In the genomic region with DNA sequence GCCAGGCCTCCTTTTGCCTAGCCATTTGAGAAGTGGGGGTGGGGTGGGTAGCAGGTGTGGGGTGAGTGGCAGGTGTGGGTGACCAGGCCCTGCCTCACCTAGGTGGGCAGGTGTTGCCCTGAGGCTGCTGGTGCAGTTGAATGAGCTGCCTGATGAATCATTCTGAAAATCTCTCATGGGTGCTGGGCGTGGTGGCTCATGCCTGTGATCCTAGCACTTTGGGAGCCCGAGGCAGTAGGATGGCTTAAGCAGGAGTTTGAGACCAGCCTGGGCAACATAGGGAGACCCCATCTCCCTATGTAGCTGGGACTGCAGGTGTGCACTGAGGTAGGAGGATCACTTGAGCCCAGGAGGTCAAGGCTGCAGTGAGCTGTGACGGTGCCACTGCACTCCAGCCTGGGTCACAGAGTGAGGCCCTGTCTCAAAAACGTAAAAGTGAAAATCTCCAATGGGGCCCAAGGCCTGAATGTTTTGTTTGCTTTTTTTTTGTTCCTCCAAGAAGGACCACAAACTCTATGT, we compare ENCODE assay signal across 8 cellular contexts. TPM values are rescaled to one million over a fixed set of nuclear protein-coding genes. Genes with fewer than 3 reads are reported as not detected.
A peak's percentile ranks its signal among the peaks of the same experiment; 100 is the strongest.
DNase-seq lines count a peak whose midpoint lies in the region; ATAC-seq and TF ChIP-seq lines count a peak whose summit lies in the region.

No MANE protein-coding gene starts in this region.

- H3K27me3 ChIP-seq in AG04450 (ENCODE audit: control insufficient read depth, insufficient read depth, low read length): no peaks in the 10 kb centered on the region

- DNase-seq in AG04450 (ENCODE audit: low read depth, low spot score) (no peak), activated T-cell treated with anti-CD3 and anti-CD28 coated beads for 48 hours (ENCODE audit: low read depth) (peak; percentile 52), nephron progenitor cell (no peak), HUDEP-2 (lab: John Stamatoyannopoulos, UW; ENCODE audit: unreplicated experiment in 76 of 76) (no peak), osteocyte (ENCODE audit: extremely low spot score, unreplicated experiment) (no peak), retina (no peak)

- no peak for TF ChIP-seq CTCF in AG04450 (IDR thresholded peaks at IDR 0.05; ENCODE audit: low read depth, low read length)
- TF ChIP-seq CTCF in nephron progenitor cell (IDR thresholded peaks at IDR 0.05): no peak
- TF ChIP-seq CTCF in osteocyte (IDR thresholded peaks at IDR 0.05): no peak

- H3K36me3 Mint-ChIP-seq in nephron progenitor cell (ENCODE audit: low read depth) (peaks cover 33% of the 10 kb centered on the region), osteocyte (ENCODE audit: unreplicated experiment) (peaks cover 6% of the 10 kb centered on the region)

- POLR2A ChIA-PET in AG04450 (lab: Yijun Ruan, JAX): interaction anchor here (0.8 to 1.5 kb wide), 2 partner anchors 9 to 34 kb away, joined by 3 to 4 read pairs; no protein-coding TSS in a partner anchor

- H3K4me3 ChIP-seq in AG04450 (ENCODE audit: low read depth, low read length): no peak overlapping the region

- no peak overlapping the region for H3K4me3 Mint-ChIP-seq in nephron progenitor cell
- no peak overlapping the region for H3K4me3 Mint-ChIP-seq in osteocyte (ENCODE audit: unreplicated experiment)

- H3K9me3 Mint-ChIP-seq in nephron progenitor cell (peaks cover 6% of the 10 kb centered on the region), osteocyte (ENCODE audit: unreplicated experiment) (no peaks in the 10 kb centered on the region)

- H3K27ac ChIP-seq in AG04450 (ENCODE audit: low read depth, low read length): peak overlapping the region; percentile 82

- CTCF ChIA-PET in AG04450 (lab: Charles Lee): interaction anchor here (1.1 to 4.1 kb wide), 2 partner anchors 32 to 34 kb away, joined by 4 to 27 read pairs; no protein-coding TSS in a partner anchor

- H3K4me1 Mint-ChIP-seq in nephron progenitor cell (peaks cover 77% of the 10 kb centered on the region), osteocyte (ENCODE audit: unreplicated experiment) (peaks cover 44% of the 10 kb centered on the region)

- H3K9me3 ChIP-seq in AG04450 (ENCODE audit: control insufficient read depth, insufficient read depth, low read length): peaks cover 1% of the 10 kb centered on the region

- no peaks in the 10 kb centered on the region for H3K27me3 Mint-ChIP-seq in nephron progenitor cell (ENCODE audit: low read depth, poor library complexity)
- H3K27me3 Mint-ChIP-seq in osteocyte (ENCODE audit: unreplicated experiment): no peaks in the 10 kb centered on the region

- ATAC-seq in GM19324 (IDR thresholded peaks at IDR 0.05; ENCODE audit: low FRiP score, unreplicated experiment) (peak; percentile 66), HG03159 (IDR thresholded peaks at IDR 0.05; ENCODE audit: unreplicated experiment) (peak; percentile 52)

- H3K27ac Mint-ChIP-seq in nephron progenitor cell: peak overlapping the region; percentile 64
- no peak overlapping the region for H3K27ac Mint-ChIP-seq in osteocyte (ENCODE audit: unreplicated experiment)

RNA-seq across cellular contexts. Expression of a gene that starts 17.7 kb away (rescaled TPM):
- polyA plus RNA-seq in AG04450 (2011; rRNA removed): 27.3 and 32.5 TPM in 2 replicates
- polyA minus RNA-seq in AG04450 (2011; rRNA and poly(A)+ RNA removed): 24.3 and 32.1 TPM in 2 replicates
- 50.7 and 51.4 TPM in 2 replicates for total RNA-seq in osteocyte
